In the genomic region with DNA sequence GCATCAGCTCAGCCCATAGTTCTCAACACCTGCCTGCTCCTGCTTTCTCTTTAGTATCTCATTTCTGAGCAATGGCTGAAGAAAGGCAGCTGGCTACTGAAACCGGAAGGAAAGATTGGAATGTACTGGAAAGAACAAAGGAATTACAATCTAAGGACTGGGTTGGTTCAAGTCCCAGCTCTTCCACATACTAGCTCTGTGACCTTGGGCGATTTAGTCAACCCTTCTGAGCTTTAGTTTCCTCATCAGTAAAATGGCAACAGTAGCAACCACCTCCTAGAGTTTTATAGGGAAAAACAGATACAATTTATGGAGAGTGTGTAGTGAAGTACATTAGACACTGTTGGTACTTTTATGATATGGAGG, we compare ENCODE assay signal across 19 cellular contexts.
"Had no signal": no experiment of that assay in that cellular context is flagged by ENCODE, and none has a peak within 500 bp of the region (broad histone marks: within the 10 kb centered on the region; RNA-seq: fewer than 3 reads in every experiment).

No MANE protein-coding gene starts in this region.

- H3K4me1 ChIP-seq: lower lobe of right lung, upper lobe of left lung had no signal

- H3K27ac Mint-ChIP-seq: activated CD4-positive, alpha-beta memory T cell treated with anti-CD3 and anti-CD28 coated beads for 36 hours; activated naive CD4-positive, alpha-beta T cell treated with anti-CD3 and anti-CD28 coated beads, Interleukin-2, amount 10 ng/mL, durations not matched to agents 7 days and 5 days; activated T-cell treated with anti-CD3 and anti-CD28 coated beads, Interleukin-2, amount 50 U/mL, for 72 hours; stimulated activated naive B cell treated with anti-CD40 and anti-IgM and Interleukin-4, amounts not matched to agents 10 μg/mL and 1 μg/mL and 100 μg/mL, for 72 hours; T-helper 17 cell had no signal

- H3K9me3 ChIP-seq: lower lobe of right lung, upper lobe of left lung had no signal

- ATAC-seq: activated T-cell treated with anti-CD3 and anti-CD28 coated beads, Interleukin-2, amount 50 U/mL, for 72 hours; lower lobe of right lung; sciatic nerve; stimulated activated naive B cell treated with anti-CD40 and anti-IgM and Interleukin-4, amounts not matched to agents 10 μg/mL and 1 μg/mL and 100 μg/mL, for 72 hours; T-helper 17 cell had no signal

- H3K9me3 Mint-ChIP-seq: activated CD4-positive, alpha-beta memory T cell treated with anti-CD3 and anti-CD28 coated beads for 36 hours; activated naive CD4-positive, alpha-beta T cell treated with anti-CD3 and anti-CD28 coated beads, Interleukin-2, amount 10 ng/mL, durations not matched to agents 7 days and 5 days; activated T-cell treated with anti-CD3 and anti-CD28 coated beads, Interleukin-2, amount 50 U/mL, for 72 hours; stimulated activated naive B cell treated with anti-CD40 and anti-IgM and Interleukin-4, amounts not matched to agents 10 μg/mL and 1 μg/mL and 100 μg/mL, for 72 hours had no signal

- H3K36me3 Mint-ChIP-seq: activated CD4-positive, alpha-beta memory T cell treated with anti-CD3 and anti-CD28 coated beads for 36 hours; activated naive CD4-positive, alpha-beta T cell treated with anti-CD3 and anti-CD28 coated beads, Interleukin-2, amount 10 ng/mL, durations not matched to agents 7 days and 5 days; stimulated activated naive B cell treated with anti-CD40 and anti-IgM and Interleukin-4, amounts not matched to agents 10 μg/mL and 1 μg/mL and 100 μg/mL, for 72 hours had no signal

- DNase-seq: activated CD4-positive, alpha-beta memory T cell treated with anti-CD3 and anti-CD28 coated beads for 36 hours; activated CD4-positive, alpha-beta T cell treated with anti-CD3 and anti-CD28 coated beads for 4 hours; activated CD4-positive, CD25-positive, alpha-beta regulatory T cell; activated effector memory CD4-positive, alpha-beta T cell treated with Interleukin-2 at 50 U/mL for 16 hours; activated naive CD4-positive, alpha-beta T cell treated with anti-CD3 and anti-CD28 coated beads, Interleukin-2, amount 10 ng/mL, durations not matched to agents 7 days and 5 days; activated T-cell treated with anti-CD3 and anti-CD28 coated beads, Interleukin-2, amount 50 U/mL, for 72 hours; central memory CD4-positive, alpha-beta T cell; effector memory CD4-positive, alpha-beta T cell; kidney; lower lobe of right lung; midbrain; occipital lobe; small intestine; stimulated activated CD4-positive, alpha-beta T cell treated with anti-CD3 and anti-CD28 coated beads, Interleukin-2, amount 100 ng/mL, for 48 hours; stimulated activated CD8-positive, alpha-beta memory T cell treated with anti-CD3 and anti-CD28 coated beads, Interleukin-4, amount 100 ng/mL, for 48 hours; stimulated activated naive B cell treated with anti-CD40 and anti-IgM and Interleukin-4, amounts not matched to agents 10 μg/mL and 1 μg/mL and 100 μg/mL, for 72 hours; T-helper 17 cell; upper lobe of left lung had no signal

- H3K27me3 ChIP-seq: upper lobe of left lung had no signal

- H3K4me1 Mint-ChIP-seq: activated naive CD4-positive, alpha-beta T cell treated with anti-CD3 and anti-CD28 coated beads, Interleukin-2, amount 10 ng/mL, durations not matched to agents 7 days and 5 days; T-helper 17 cell had no signal

- H3K27ac ChIP-seq: lower lobe of right lung, upper lobe of left lung had no signal

- H3K4me3 Mint-ChIP-seq: activated CD4-positive, alpha-beta memory T cell treated with anti-CD3 and anti-CD28 coated beads for 36 hours; activated naive CD4-positive, alpha-beta T cell treated with anti-CD3 and anti-CD28 coated beads, Interleukin-2, amount 10 ng/mL, durations not matched to agents 7 days and 5 days; activated T-cell treated with anti-CD3 and anti-CD28 coated beads, Interleukin-2, amount 50 U/mL, for 72 hours; stimulated activated naive B cell treated with anti-CD40 and anti-IgM and Interleukin-4, amounts not matched to agents 10 μg/mL and 1 μg/mL and 100 μg/mL, for 72 hours; T-helper 17 cell had no signal

- H3K4me3 ChIP-seq: lower lobe of right lung, upper lobe of left lung had no signal

- H3K36me3 ChIP-seq: lower lobe of right lung, upper lobe of left lung had no signal
